13 cellular contexts compared by ENCODE assay signal in the genomic region with DNA sequence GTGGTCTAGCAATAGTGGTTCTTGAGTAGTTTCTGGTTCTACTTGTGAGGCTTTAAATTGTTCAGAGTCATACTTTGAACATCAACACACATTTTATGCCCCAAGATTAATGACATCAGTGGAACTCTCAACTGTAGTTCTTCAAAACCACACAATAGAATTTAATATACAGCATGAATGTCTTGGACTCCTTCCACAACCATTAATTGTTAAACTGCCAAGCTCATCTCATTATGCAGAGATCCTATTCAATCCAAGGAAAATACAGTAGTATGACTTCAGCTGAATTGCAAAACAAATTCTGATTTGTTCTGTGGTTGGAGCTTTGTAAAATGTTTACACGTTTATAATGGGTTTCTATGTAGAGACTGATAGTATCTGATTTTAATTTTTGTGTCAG.
DNase-seq lines count a peak whose midpoint lies in the region; ATAC-seq lines count a peak whose summit lies in the region.
"Had no signal": no experiment of that assay in that cellular context is flagged by ENCODE, and none has a peak within 500 bp of the region (broad histone marks: within the 10 kb centered on the region; RNA-seq: fewer than 3 reads in every experiment).

No MANE protein-coding gene starts in this region.

- peaks cover 0 to 6% of the 10 kb centered on the region in 2 experiments for H3K36me3 ChIP-seq in mesenchymal stem cell (ENCODE audit: control insufficient read depth in 1 of 2, insufficient read depth in 2 of 2, low read depth in 1 of 2, low read length in 2 of 2)
- H3K36me3 ChIP-seq: neutrophil, thyroid gland had no signal

- intact Hi-C loops in left colon (cut with DNase I, micrococcal nuclease) = no loop called here

- H3K27ac ChIP-seq in mesenchymal stem cell (ENCODE audit: low read length, poor library complexity, severe bottlenecking) = no peak overlapping the region
- H3K27ac ChIP-seq: neutrophil, thyroid gland had no signal

- H2AK5ac ChIP-seq in mesenchymal stem cell (ENCODE audit: low read length, severe bottlenecking) = no peak overlapping the region

- no peak overlapping the region for H2AFZ ChIP-seq in mesenchymal stem cell (ENCODE audit: low read depth, low read length)
- H2AFZ ChIP-seq: GM23338 had no signal

- DNase-seq in DMS79 (lab: John Stamatoyannopoulos, UW) = peak; percentile 66
- peak; percentile 52 for DNase-seq in NCI-H1105 treated with DMSO at 0.1 percent for 48 hours (lab: John Stamatoyannopoulos, UW)
- DNase-seq in astrocyte of the hippocampus (ENCODE audit: low read depth, low spot score) = peak; percentile 91
- DNase-seq in mesenchymal stem cell = peak; percentile 21
- DNase-seq in left colon = no peak
- DNase-seq: head of caudate nucleus, PC-3, thyroid gland had no signal

- no peak overlapping the region for H3K9ac ChIP-seq in mesenchymal stem cell (ENCODE audit: low read length)

- ATAC-seq in left colon = no peak
- ATAC-seq in GM19397 (IDR thresholded peaks at IDR 0.05; ENCODE audit: unreplicated experiment) = no peak
- ATAC-seq in HG03378 (IDR thresholded peaks at IDR 0.05; ENCODE audit: unreplicated experiment) = no peak
- ATAC-seq: GM23338, PC-3 had no signal

- no peaks in the 10 kb centered on the region for H3K4me1 ChIP-seq in mesenchymal stem cell (ENCODE audit: control insufficient read depth, insufficient read depth, low read depth, low read length)
- H3K4me1 ChIP-seq: thyroid gland had no signal

- H3K4me2 ChIP-seq in mesenchymal stem cell (ENCODE audit: low read length, poor library complexity, severe bottlenecking) = no peak overlapping the region
- H3K4me2 ChIP-seq: GM23338, smooth muscle cell had no signal

- no peak overlapping the region for H3K14ac ChIP-seq in mesenchymal stem cell (ENCODE audit: low read length in 2 of 2)

- H3K9me3 ChIP-seq in mesenchymal stem cell (ENCODE audit: control insufficient read depth, low read length) = peaks cover 5% of the 10 kb centered on the region
- H3K9me3 ChIP-seq: neutrophil, thyroid gland had no signal

- no peak overlapping the region for H4K8ac ChIP-seq in mesenchymal stem cell (ENCODE audit: low read length)

- H4K91ac ChIP-seq in mesenchymal stem cell (ENCODE audit: low read length) = no peak overlapping the region

- H3K18ac ChIP-seq in mesenchymal stem cell (ENCODE audit: low read depth in 1 of 2, low read length in 2 of 2) = no peak overlapping the region

- WGBS in mesenchymal stem cell = 100% methylated on average over 1 of the region's 1 CpG

- no peak overlapping the region for H2BK5ac ChIP-seq in mesenchymal stem cell (ENCODE audit: low read depth, low read length, poor library complexity, severe bottlenecking)

- no peak overlapping the region for H3K4me3 ChIP-seq in mesenchymal stem cell (ENCODE audit: insufficient read depth in 1 of 2, low read depth in 1 of 2, low read length in 2 of 2)
- H3K4me3 ChIP-seq: GM23338, smooth muscle cell, thyroid gland had no signal

- peaks cover 9% of the 10 kb centered on the region for H3K79me1 ChIP-seq in mesenchymal stem cell (replicated peaks; ENCODE audit: low read length, poor library complexity, severe bottlenecking)

- H2BK15ac ChIP-seq in mesenchymal stem cell (ENCODE audit: low read depth, poor library complexity, severe bottlenecking) = no peak overlapping the region

- H3K4ac ChIP-seq in mesenchymal stem cell (ENCODE audit: low read depth in 1 of 2, low read length in 2 of 2) = no peak overlapping the region

- H3K27me3 ChIP-seq in mesenchymal stem cell (ENCODE audit: control insufficient read depth in 1 of 2, insufficient read depth in 1 of 2, low read length in 2 of 2) = no peaks in the 10 kb centered on the region
- H3K27me3 ChIP-seq: neutrophil, thyroid gland had no signal

- no peak overlapping the region for H3K23ac ChIP-seq in mesenchymal stem cell (ENCODE audit: low read length in 2 of 2)

- no peak overlapping the region for H2BK12ac ChIP-seq in mesenchymal stem cell (ENCODE audit: low read length in 2 of 2)

- H2BK120ac ChIP-seq in mesenchymal stem cell (ENCODE audit: low read depth, low read length) = no peak overlapping the region

Comparison
In these comparisons a context has a peak if more than half of its experiments do, and no peak if none do; other contexts are left out.
1. DNase-seq: peak in DMS79 (single experiment), NCI-H1105 treated with DMSO at 0.1 percent for 48 hours (single experiment), astrocyte of the hippocampus (single experiment) and mesenchymal stem cell (single experiment); none in left colon (0 of 2).